Comparison of ENCODE assay signal across 36 cellular contexts in the genomic region with DNA sequence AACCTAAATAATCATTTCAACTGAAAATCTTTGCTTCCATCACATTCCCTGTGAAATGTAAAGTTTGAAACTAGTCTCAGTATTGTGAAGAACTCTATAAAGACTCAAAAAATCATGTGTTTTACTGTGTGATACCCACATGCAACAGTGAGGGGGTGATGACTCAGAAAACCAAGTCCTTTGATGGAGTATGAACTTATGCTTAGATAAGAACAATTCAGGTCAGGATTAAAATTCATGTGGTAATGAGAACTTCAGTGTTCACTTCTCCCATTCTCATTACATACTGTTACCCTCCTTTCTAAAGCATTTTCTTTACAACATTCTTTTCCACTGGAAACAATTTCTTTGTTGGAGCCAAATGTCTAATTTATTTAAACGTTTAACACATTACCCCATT.
DNase-seq lines count a peak whose midpoint lies in the region; ATAC-seq and TF ChIP-seq lines count a peak whose summit lies in the region.
"Had no signal": no experiment of that assay in that cellular context is flagged by ENCODE, and none has a peak within 500 bp of the region (broad histone marks: within the 10 kb centered on the region; RNA-seq: fewer than 3 reads in every experiment).

No MANE protein-coding gene starts in this region.

- H3K27ac ChIP-seq in ascending aorta = no peak overlapping the region
- H3K27ac ChIP-seq: breast epithelium, gastroesophageal sphincter, PC-9, VCaP had no signal

- no peak overlapping the region for H3K9ac ChIP-seq in adipocyte (ENCODE audit: low read length)

- H3K4me3 ChIP-seq in adipocyte (ENCODE audit: low read length) = no peak overlapping the region
- no peak overlapping the region for H3K4me3 ChIP-seq in fibroblast of mammary gland (ENCODE audit: control insufficient read depth, low read depth, low read length)
- H3K4me3 ChIP-seq in ascending aorta = no peak overlapping the region
- H3K4me3 ChIP-seq: breast epithelium, gastroesophageal sphincter, PC-9, smooth muscle cell had no signal

- H3K36me3 ChIP-seq in adipocyte (ENCODE audit: control insufficient read depth, insufficient read depth, low read length, severe bottlenecking) (no peaks in the 10 kb centered on the region), ascending aorta (no peaks in the 10 kb centered on the region)
- H3K36me3 ChIP-seq: BE2C, breast epithelium, gastroesophageal sphincter had no signal

- no peak for ATAC-seq in HG03159 (IDR thresholded peaks at IDR 0.05; ENCODE audit: unreplicated experiment)
- no peak for ATAC-seq in GM18907 (IDR thresholded peaks at IDR 0.05; ENCODE audit: unreplicated experiment)
- ATAC-seq: effector memory CD8-positive, alpha-beta T cell; esophagus mucosa; gastroesophageal sphincter; left lobe of liver had no signal

- no peak for TF ChIP-seq CTCF in fibroblast of mammary gland (conservative IDR thresholded peaks at IDR 0.05; ENCODE audit: control insufficient read depth, insufficient read depth, low read depth, low read length)
- no peak for TF ChIP-seq CTCF in ascending aorta (IDR thresholded peaks at IDR 0.05)

- H3K4me1 ChIP-seq in adipocyte (ENCODE audit: control insufficient read depth, insufficient read depth, low read length) (no peaks in the 10 kb centered on the region), ascending aorta (no peaks in the 10 kb centered on the region)
- H3K4me1 ChIP-seq: BE2C, breast epithelium, gastroesophageal sphincter had no signal

- intact Hi-C loops in ascending aorta (cut with DNase I) = no loop called here

- H3K27me3 ChIP-seq in adipocyte (replicated peaks; ENCODE audit: control insufficient read depth, insufficient read depth, low read length) = no peaks in the 10 kb centered on the region
- H3K27me3 ChIP-seq in ascending aorta = no peaks in the 10 kb centered on the region
- H3K27me3 ChIP-seq: BE2C, breast epithelium, gastroesophageal sphincter had no signal

- no peaks in the 10 kb centered on the region for H3K9me3 ChIP-seq in adipocyte (ENCODE audit: control insufficient read depth, low read length)
- no peaks in the 10 kb centered on the region for H3K9me3 ChIP-seq in ascending aorta
- H3K9me3 ChIP-seq: BE2C, breast epithelium, gastroesophageal sphincter had no signal

- in situ Hi-C loops in G401 (cut with HindIII; ENCODE audit: low sequenced_read_pairs) = no loop called here

- DNase-seq in G401 (ENCODE audit: low spot score) = peak; percentile 20
- DNase-seq in adipocyte (ENCODE audit: low read depth) = peak; percentile 6
- DNase-seq in fibroblast of mammary gland (ENCODE audit: low read depth) = peak; percentile 10
- peak; percentile 37 for DNase-seq in non-pigmented ciliary epithelial cell (ENCODE audit: low read depth)
- no peak for DNase-seq in ascending aorta (ENCODE audit: low spot score in 2 of 2)
- DNase-seq in NCI-H2029 (lab: John Stamatoyannopoulos, UW) = no peak
- DNase-seq: ACHN; activated CD4-positive, alpha-beta T cell treated with anti-CD3 and anti-CD28 coated beads for 48 hours; activated effector memory CD4-positive, alpha-beta T cell treated with anti-CD3 and anti-CD28 coated beads, Interleukin-2, amount 50 U/mL, for 16 hours; activated naive CD8-positive, alpha-beta T cell treated with anti-CD3 and anti-CD28 coated beads for 36 hours; activated T-cell treated with anti-CD3 and anti-CD28 coated beads, Interleukin-2, amount 50 U/mL, for 1 hour; BE2C; cortex of kidney; DMS53; effector memory CD8-positive, alpha-beta T cell; GOT3; hippocampal formation; IMR-90; naive B cell; NCI-H1092; NCI-H1694 treated with DMSO at 0.1 percent for 48 hours; NCI-H2171 treated with DMSO at 0.1 percent for 48 hours; NCI-H524; NK-92 treated with Interleukin-12 subunit alpha and Interleukin-12 subunit beta, amount 100 ng/mL, for 24 hours; PC-9; retina; Right ventricle myocardium superior; stimulated activated CD4-positive, alpha-beta T cell treated with anti-CD3 and anti-CD28 coated beads, Interleukin-1b, Interleukin-23, amount 100 ng/mL, for 48 hours had no signal

Comparison
In these comparisons a context has a peak if more than half of its experiments do, and no peak if none do; other contexts are left out.
1. DNase-seq: peak in G401 (single experiment), adipocyte (single experiment), fibroblast of mammary gland (single experiment) and non-pigmented ciliary epithelial cell (single experiment); none in ascending aorta (0 of 2) and NCI-H2029 (single experiment).